In the genomic region with DNA sequence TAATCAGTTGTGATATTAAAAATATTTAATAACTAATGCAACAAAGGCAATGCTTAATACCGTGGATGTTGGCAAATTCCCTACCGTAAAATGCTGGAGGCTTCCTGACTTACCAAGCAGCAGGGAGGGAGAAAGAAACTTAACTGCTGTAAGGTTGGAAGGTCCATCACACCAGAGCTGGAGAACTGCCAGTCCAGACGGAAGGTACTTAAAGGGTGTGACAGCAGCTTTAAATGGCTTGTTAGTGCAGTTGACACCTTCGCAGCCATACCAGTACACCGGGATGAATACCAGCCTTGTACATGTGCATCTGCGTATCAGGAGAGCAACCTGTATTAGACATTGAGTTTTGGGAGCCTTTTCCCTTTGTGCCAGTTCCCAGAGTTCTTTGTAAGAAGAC, we compare ENCODE assay signal across 33 cellular contexts.
"Had no signal": no experiment of that assay in that cellular context is flagged by ENCODE, and none has a peak within 500 bp of the region (broad histone marks: within the 10 kb centered on the region; RNA-seq: fewer than 3 reads in every experiment).

No MANE protein-coding gene starts in this region.

- H3K27me3 Mint-ChIP-seq: activated B cell treated with CpG ODN at 0.5 μM for 24 hours; activated CD4-positive, alpha-beta memory T cell treated with anti-CD3 and anti-CD28 coated beads for 36 hours; activated naive CD4-positive, alpha-beta T cell treated with anti-CD3 and anti-CD28 coated beads, Interleukin-2, amount 10 ng/mL, durations not matched to agents 7 days and 5 days; activated naive CD8-positive, alpha-beta T cell; activated naive CD8-positive, alpha-beta T cell treated with anti-CD3 and anti-CD28 coated beads, Interleukin-2, amount 50 U/mL, for 24 hours; central memory CD8-positive, alpha-beta T cell; IgD-negative memory B cell had no signal

- ATAC-seq: activated naive CD8-positive, alpha-beta T cell treated with anti-CD3 and anti-CD28 coated beads, Interleukin-2, amount 50 U/mL, for 24 hours; activated T-cell treated with anti-CD3 and anti-CD28 coated beads, Interleukin-2, amount 50 U/mL, for 4 hours had no signal

- H3K4me3 Mint-ChIP-seq: activated B cell treated with CpG ODN at 0.5 μM for 24 hours; activated CD4-positive, alpha-beta memory T cell treated with anti-CD3 and anti-CD28 coated beads for 36 hours; activated naive CD4-positive, alpha-beta T cell treated with anti-CD3 and anti-CD28 coated beads, Interleukin-2, amount 10 ng/mL, durations not matched to agents 7 days and 5 days; activated naive CD8-positive, alpha-beta T cell; activated naive CD8-positive, alpha-beta T cell treated with anti-CD3 and anti-CD28 coated beads, Interleukin-2, amount 50 U/mL, for 24 hours; activated T-cell treated with anti-CD3 and anti-CD28 coated beads, Interleukin-2, amount 50 U/mL, for 4 hours; activated T-helper 1 cell treated with anti-CD3 and anti-CD28 coated beads, Interleukin-12 subunit alpha, Interleukin-12 subunit beta, Interleukin-2, Interleukin-4 antibody, amounts not matched to agents 30 ng/mL and 10 ng/mL and 1 ng/mL, durations not matched to agents 14 hours and 24 hours and 36 hours; central memory CD8-positive, alpha-beta T cell; IgD-negative memory B cell had no signal

- DNase-seq: activated B cell treated with CpG ODN at 0.5 μM for 24 hours; activated CD4-positive, alpha-beta memory T cell treated with anti-CD3 and anti-CD28 coated beads for 36 hours; activated CD4-positive, alpha-beta T cell treated with anti-CD3 and anti-CD28 coated beads for 4 hours; activated CD4-positive, alpha-beta T cell treated with anti-CD3 and anti-CD28 coated beads, Interleukin-2, amount 50 U/mL, for 1 hour; activated CD4-positive, CD25-positive, alpha-beta regulatory T cell treated with anti-CD3 and anti-CD28 coated beads, Interleukin-2, amount 50 U/mL, for 72 hours; activated CD8-positive, alpha-beta memory T cell treated with anti-CD3 and anti-CD28 coated beads, Interleukin-2, amount 50 U/mL, for 4 hours; activated effector memory CD4-positive, alpha-beta T cell treated with Interleukin-2 at 50 U/mL for 16 hours; activated naive CD4-positive, alpha-beta T cell treated with anti-CD3 and anti-CD28 coated beads, Interleukin-2, amount 10 ng/mL, durations not matched to agents 7 days and 5 days; activated naive CD8-positive, alpha-beta T cell treated with anti-CD3 and anti-CD28 coated beads, Interleukin-2, amount 50 U/mL, for 24 hours; activated T-cell treated with anti-CD3 and anti-CD28 coated beads for 4 hours; activated T-cell treated with anti-CD3 and anti-CD28 coated beads, Interleukin-2, amount 50 U/mL, for 4 hours; aorta; brain microvascular endothelial cell; Karpas-422; KBM-7; NCI-H1436 treated with DMSO at 0.1 percent for 48 hours; NCI-H1694 treated with DMSO at 0.1 percent for 48 hours; NCI-H2029; NCI-H2171 treated with DMSO at 0.1 percent for 48 hours; NCI-H2227 treated with DMSO at 0.1 percent for 48 hours; NCI-H446; NCI-H526 treated with DMSO at 0.1 percent for 48 hours; OCI-M1; Right ventricle myocardium superior; SW 1271; T-helper 1 cell; T-helper 2 cell; T-helper 9 cell had no signal

- H3K27ac ChIP-seq: brain microvascular endothelial cell, VCaP had no signal

- H3K27me3 ChIP-seq: brain microvascular endothelial cell had no signal

- H3K36me3 Mint-ChIP-seq: activated CD4-positive, alpha-beta memory T cell treated with anti-CD3 and anti-CD28 coated beads for 36 hours; activated naive CD4-positive, alpha-beta T cell treated with anti-CD3 and anti-CD28 coated beads, Interleukin-2, amount 10 ng/mL, durations not matched to agents 7 days and 5 days; activated naive CD8-positive, alpha-beta T cell; IgD-negative memory B cell had no signal

- H3K36me3 ChIP-seq: brain microvascular endothelial cell had no signal

- H3K27ac Mint-ChIP-seq: activated B cell treated with CpG ODN at 0.5 μM for 24 hours; activated CD4-positive, alpha-beta memory T cell treated with anti-CD3 and anti-CD28 coated beads for 36 hours; activated naive CD4-positive, alpha-beta T cell treated with anti-CD3 and anti-CD28 coated beads, Interleukin-2, amount 10 ng/mL, durations not matched to agents 7 days and 5 days; activated naive CD8-positive, alpha-beta T cell; activated naive CD8-positive, alpha-beta T cell treated with anti-CD3 and anti-CD28 coated beads, Interleukin-2, amount 50 U/mL, for 24 hours; activated T-helper 1 cell treated with anti-CD3 and anti-CD28 coated beads, Interleukin-12 subunit alpha, Interleukin-12 subunit beta, Interleukin-2, Interleukin-4 antibody, amounts not matched to agents 30 ng/mL and 10 ng/mL and 1 ng/mL, durations not matched to agents 14 hours and 24 hours and 36 hours; IgD-negative memory B cell had no signal

- H3K4me1 Mint-ChIP-seq: activated B cell treated with CpG ODN at 0.5 μM for 24 hours; activated naive CD4-positive, alpha-beta T cell treated with anti-CD3 and anti-CD28 coated beads, Interleukin-2, amount 10 ng/mL, durations not matched to agents 7 days and 5 days; activated naive CD8-positive, alpha-beta T cell treated with anti-CD3 and anti-CD28 coated beads, Interleukin-2, amount 50 U/mL, for 24 hours; central memory CD8-positive, alpha-beta T cell; IgD-negative memory B cell had no signal
